Comparison of ENCODE assay signal across 9 cellular contexts in genomic region chr16:56848955-56849689, GRCh38. TPM values are rescaled to one million over a fixed set of nuclear protein-coding genes. Genes with fewer than 3 reads are reported as not detected.
DNase-seq lines count a peak whose midpoint lies in the region; ATAC-seq, FAIRE-seq and TF ChIP-seq lines count a peak whose summit lies in the region.
"Had no signal": no experiment of that assay in that cellular context is flagged by ENCODE, and none has a peak within 500 bp of the region (broad histone marks: within the 10 kb centered on the region; RNA-seq: fewer than 3 reads in every experiment).

No MANE protein-coding gene starts in this region.

- no peaks in the 10 kb centered on the region for H3K27me3 Mint-ChIP-seq in osteocyte (ENCODE audit: unreplicated experiment)

- no peaks in the 10 kb centered on the region for H3K79me1 ChIP-seq in H1 (ENCODE audit: low read depth, low read length)

- peaks cover 12% of the 10 kb centered on the region for H3K36me3 Mint-ChIP-seq in osteocyte (ENCODE audit: unreplicated experiment)

- H3K14ac ChIP-seq in H1 (ENCODE audit: insufficient read length) = no peak overlapping the region

- no peak for FAIRE-seq in H1 (lab: Jason Lieb, UNC)

- H3K23me2 ChIP-seq in H1 (ENCODE audit: low read depth, low read length) = no peaks in the 10 kb centered on the region; the same call in 1 of the 2 replicates

- peak overlapping the region; percentile 31 for H3K4me3 Mint-ChIP-seq in osteocyte (ENCODE audit: unreplicated experiment)

- CTCF ChIA-PET in H1 (lab: Charles Lee; ENCODE audit: partially characterized antibody) = interaction anchor here (1.5 to 10.8 kb wide), 5 partner anchors 16 to 235 kb away, joined by 3 to 102 read pairs (median 4); partner anchors contain the start of gene SLC12A3

- DNase-seq in EH (ENCODE audit: low read depth) (peak; percentile 85), NCI-H446 treated with DMSO at 0.1 percent for 48 hours (lab: John Stamatoyannopoulos, UW) (peak; percentile 6), H1 (ENCODE audit: low read depth in 1 of 2, low spot score in 2 of 2) (no peak), osteocyte (ENCODE audit: extremely low spot score, unreplicated experiment) (no peak), DMS153 treated with DMSO at 0.1 percent for 48 hours (lab: John Stamatoyannopoulos, UW; ENCODE audit: unreplicated experiment) (no peak), mucosa of gallbladder (ENCODE audit: low spot score) (no peak)
- no peak for DNase-seq in activated CD4-positive, CD25-positive, alpha-beta regulatory T cell treated with anti-CD3 and anti-CD28 coated beads, Interleukin-2, amount 50 U/mL, for 72 hours

- H3K4me1 Mint-ChIP-seq in osteocyte (ENCODE audit: unreplicated experiment) = peaks cover 57% of the 10 kb centered on the region

- H3K4me2 ChIP-seq in H1 (ENCODE audit: insufficient read depth in 1 of 2, low read depth in 2 of 2, low read length in 2 of 2) = no peak overlapping the region

- no peak overlapping the region for H3K4me3 ChIP-seq in H1 (ENCODE audit: extremely low read depth in 1 of 4, insufficient read depth in 2 of 4, low read depth in 3 of 4, low read length in 4 of 4)
- H3K4me3 ChIP-seq: cardiac muscle cell had no signal

- no peaks in the 10 kb centered on the region; a peak in 1 of 4 replicates for H3K9me3 ChIP-seq in H1 (ENCODE audit: insufficient read depth in 2 of 2, low read depth in 1 of 2, low read length in 1 of 2)

- H3K27ac ChIP-seq in H1 (ENCODE audit: low read depth, low read length) = no peak overlapping the region

- no peak overlapping the region for H3K9ac ChIP-seq in H1 (replicated peaks in 1 of 4; ENCODE audit: extremely low read depth in 1 of 4, low read depth in 3 of 4, low read length in 3 of 4)

- H3K56ac ChIP-seq in H1 (replicated peaks; ENCODE audit: insufficient read length, low read depth, low read length) = no peak overlapping the region

- no peak overlapping the region for H4K91ac ChIP-seq in H1 (replicated peaks; ENCODE audit: insufficient read length, low read length)

- no peak overlapping the region for H2BK12ac ChIP-seq in H1 (ENCODE audit: low read depth, low read length)

- peak overlapping the region; percentile 44; the same call in 1 of the 2 replicates for H2AK5ac ChIP-seq in H1 (ENCODE audit: low read depth, low read length)

- no peak overlapping the region for H2BK5ac ChIP-seq in H1 (ENCODE audit: low read depth, low read length)

- TF ChIP-seq RAD21 in H1 (IDR thresholded peaks at IDR 0.05 in 1 of 2, conservative IDR thresholded peaks at IDR 0.05 in 1 of 2; ENCODE audit: low read depth in 2 of 2, low read length in 2 of 2) = no peak

- 80% methylated on average over 7 of the region's 7 CpGs; no CpG with 5 or more reads in 1 of the 2 experiments for WGBS in H1 (ENCODE audit: extremely low coverage in 1 of 2, insufficient coverage in 1 of 2, insufficient read length in 1 of 2, insufficient replicate concordance in 2 of 2, low coverage in 1 of 2, low lambda C conversion rate in 2 of 2, missing lambda C conversion rate in 1 of 2), 2 experiments

- no peaks in the 10 kb centered on the region for H3K79me2 ChIP-seq in H1 (ENCODE audit: control insufficient read depth in 1 of 2, insufficient read depth in 2 of 2, low read length in 2 of 2)

- H3K18ac ChIP-seq in H1 (ENCODE audit: extremely low read depth, low read length) = no peak overlapping the region

- no peak overlapping the region for H4K5ac ChIP-seq in H1 (ENCODE audit: insufficient read length, low read depth, low read length)

- no peak overlapping the region for H2AFZ ChIP-seq in H1 (ENCODE audit: low read length)

- H2BK120ac ChIP-seq in H1 (replicated peaks; ENCODE audit: low read depth, low read length) = no peak overlapping the region

- H2BK15ac ChIP-seq in H1 (ENCODE audit: low read length) = no peak overlapping the region

- H3K4ac ChIP-seq in H1 (replicated peaks; ENCODE audit: insufficient read length, low read depth, low read length) = no peak overlapping the region

- POLR2A ChIA-PET in H1 (lab: Charles Lee; ENCODE audit: partially characterized antibody) = interaction anchor here (0.7 to 2.9 kb wide), 3 partner anchors 12 to 82 kb away, joined by 3 to 14 read pairs (median 3); partner anchors contain the start of gene HERPUD1

- H2BK20ac ChIP-seq in H1 (ENCODE audit: low read length) = no peak overlapping the region

- H4K8ac ChIP-seq in H1 (ENCODE audit: extremely low read depth, insufficient read depth, low read length) = no peak overlapping the region; the same call in 1 of the 2 replicates

- H3K36me3 ChIP-seq in H1 (ENCODE audit: control insufficient read depth in 2 of 4, insufficient read depth in 4 of 4, low read length in 3 of 4) = peaks cover 4 to 14% (median 5%) of the 10 kb centered on the region in 4 experiments; a peak in 5 of 8 replicates

- TF ChIP-seq EP300 in H1 (IDR thresholded peaks at IDR 0.05; ENCODE audit: borderline replicate concordance in 1 of 2, low read depth in 2 of 2, low read length in 2 of 2) = no peak

- no peak for TF ChIP-seq POLR2A in H1 (IDR thresholded peaks at IDR 0.05; ENCODE audit: control extremely low read depth in 1 of 2, low read depth in 2 of 2, low read length in 2 of 2)

- H3K27ac Mint-ChIP-seq in osteocyte (ENCODE audit: unreplicated experiment) = peak overlapping the region; percentile 92

- no peaks in the 10 kb centered on the region for H4K20me1 ChIP-seq in H1 (replicated peaks in 1 of 2; ENCODE audit: control insufficient read depth in 1 of 2, insufficient read depth in 2 of 2, low read length in 2 of 2)

- H3K27me3 ChIP-seq in H1 (replicated peaks in 1 of 4; ENCODE audit: control insufficient read depth in 3 of 4, extremely low read depth in 1 of 4, insufficient read depth in 3 of 4, low read length in 3 of 4) = no peaks in the 10 kb centered on the region
- H3K27me3 ChIP-seq: cardiac muscle cell had no signal

- H3K9me3 Mint-ChIP-seq in osteocyte (ENCODE audit: unreplicated experiment) = no peaks in the 10 kb centered on the region

- no peak for ATAC-seq in GM19351 (IDR thresholded peaks at IDR 0.05; ENCODE audit: unreplicated experiment)

- no peak for TF ChIP-seq CTCF in H1 (IDR thresholded peaks at IDR 0.05; ENCODE audit: control extremely low read depth in 1 of 3, insufficient read depth in 1 of 3, low read depth in 1 of 3, low read length in 3 of 3)
- TF ChIP-seq CTCF in osteocyte (IDR thresholded peaks at IDR 0.05) = no peak

- H3K23ac ChIP-seq in H1 (ENCODE audit: insufficient read length) = no peak overlapping the region

- H3K4me1 ChIP-seq in H1 (replicated peaks in 1 of 4; ENCODE audit: control insufficient read depth in 3 of 4, insufficient read depth in 4 of 4, low read length in 3 of 4) = peaks cover 2 to 11% (median 7%) of the 10 kb centered on the region in 4 experiments; a peak in 5 of 7 replicates

TF ChIP-seq in H1, 55 proteins besides CTCF, POLR2A, EP300 and RAD21:
- TF ChIP-seq MAX (IDR thresholded peaks at IDR 0.05) = 0 out of 2 replicates have a peak, but pooled peaks have one; percentile 23
- TF ChIP-seq YY1 (IDR thresholded peaks at IDR 0.05; ENCODE audit: low read depth, low read length) = no peak
TF ChIP-seq in H1: peak in this region for 1.

RNA-seq across cellular contexts. Expression of gene SLC12A3, which starts 15.9 kb away (rescaled TPM):
- not detected in 2 replicates for total RNA-seq in H1 (2021; fragmentation: NEBNext Ultra II Directional; extraction: Animal tissue kit (Norgen Biotek cat#: 25700))
- polyA plus RNA-seq in H1 (2011; rRNA removed) = 0.03 TPM in 1 of 2 replicates, not detected in the other
- polyA plus RNA-seq in H1 (2011; cell fraction: cytosol; rRNA removed) = 0.04 TPM
- polyA plus RNA-seq in H1 (2011; cell fraction: nucleus; rRNA removed) = 0.04 TPM
- not detected in 4 replicates for polyA plus RNA-seq in H1 (2012, experiment 1 of 2)
- polyA plus RNA-seq in H1 (2012, experiment 2 of 2) = not detected
- polyA plus RNA-seq in H1 (2013, experiment 1 of 2) = 0.02 TPM
- 0.02 TPM for polyA plus RNA-seq in H1 (2013, experiment 2 of 2)
- 0.06 and 0.07 TPM in 2 replicates for polyA minus RNA-seq in H1 (2011; rRNA and poly(A)+ RNA removed)
- polyA minus RNA-seq in H1 (2011; cell fraction: cytosol; rRNA and poly(A)+ RNA removed) = 1.1 TPM
- polyA minus RNA-seq in H1 (2011; cell fraction: nucleus; rRNA and poly(A)+ RNA removed) = 0.40 TPM
- not detected in 2 replicates for total RNA-seq in osteocyte
- total RNA-seq in mucosa of gallbladder = 0.20 TPM
- total RNA-seq: cardiac muscle cell had no signal
- polyA plus RNA-seq: cardiac muscle cell had no signal

Comparison
In these comparisons a context has a peak if more than half of its experiments do, and no peak if none do; other contexts are left out.
1. DNase-seq: peak in EH (single experiment) and NCI-H446 treated with DMSO at 0.1 percent for 48 hours (single experiment); none in H1 (0 of 2), osteocyte (single experiment), DMS153 treated with DMSO at 0.1 percent for 48 hours (single experiment), mucosa of gallbladder (single experiment) and activated CD4-positive, CD25-positive, alpha-beta regulatory T cell treated with anti-CD3 and anti-CD28 coated beads, Interleukin-2, amount 50 U/mL, for 72 hours (single experiment).